8 cellular contexts compared by ENCODE assay signal in the genomic region with DNA sequence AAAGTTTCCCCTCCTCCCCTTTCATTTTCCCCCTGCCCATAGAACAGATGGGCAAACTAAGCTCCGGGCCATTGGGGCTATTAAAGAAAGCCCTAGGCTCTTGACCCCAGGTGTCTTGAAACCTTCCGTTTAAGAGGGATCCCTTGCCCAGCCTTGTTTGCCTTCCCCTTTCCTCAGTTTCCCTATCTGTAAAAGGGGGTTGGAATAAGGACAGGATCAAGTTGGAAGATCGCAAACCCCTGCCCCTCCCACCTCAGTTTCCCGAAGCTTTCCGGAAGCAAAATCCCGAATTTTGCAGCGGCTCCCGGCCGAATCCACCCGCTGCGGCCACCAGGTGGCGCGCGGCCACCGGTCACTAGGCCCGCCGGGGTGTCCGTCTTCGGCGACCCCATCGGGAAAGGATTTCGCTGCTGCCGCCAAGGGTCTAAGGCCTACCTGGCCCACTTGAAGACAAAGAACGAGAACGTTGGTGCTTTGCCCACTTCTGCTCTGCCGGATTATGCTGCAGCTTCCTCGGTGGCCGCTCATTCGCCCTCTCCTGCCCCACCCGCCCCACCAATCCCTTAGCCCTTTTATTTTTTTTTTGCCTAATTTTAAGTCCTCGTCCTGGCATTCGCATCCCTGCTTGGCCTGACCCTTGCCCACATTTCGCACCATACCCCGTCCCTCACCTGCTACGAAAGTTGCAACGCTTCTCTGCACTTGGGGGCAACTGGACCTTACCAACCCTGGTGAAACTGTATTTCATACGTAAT. TPM values are rescaled to one million over a fixed set of nuclear protein-coding genes. Genes with fewer than 3 reads are reported as not detected.
DNase-seq lines count a peak whose midpoint lies in the region; ATAC-seq lines count a peak whose summit lies in the region.

No MANE protein-coding gene starts in this region.

- H3K36me3 ChIP-seq in mesodermal cell (ENCODE audit: control insufficient read depth, insufficient read depth, low read length), result no peaks in the 10 kb centered on the region

- H3K4me1 Mint-ChIP-seq in activated CD4-positive, alpha-beta memory T cell treated with anti-CD3 and anti-CD28 coated beads, Interleukin-2, amount 10 ng/mL, durations not matched to agents 7 days and 5 days, result peaks cover 50% of the 10 kb centered on the region

- no peaks in the 10 kb centered on the region for H3K9me3 ChIP-seq in mesodermal cell (ENCODE audit: control insufficient read depth, low read length)

- peak; percentile 67 for DNase-seq in activated CD4-positive, CD25-positive, alpha-beta regulatory T cell treated with anti-CD3 and anti-CD28 coated beads, Interleukin-2, amount 50 U/mL, for 72 hours
- peak; percentile 36 for DNase-seq in NCI-H1694 treated with DMSO at 0.1 percent for 48 hours (lab: John Stamatoyannopoulos, UW)
- peak; percentile 42 for DNase-seq in activated CD4-positive, alpha-beta memory T cell treated with anti-CD3 and anti-CD28 coated beads, Interleukin-2, amount 10 ng/mL, durations not matched to agents 7 days and 5 days
- DNase-seq in epithelial cell of prostate (ENCODE audit: low read depth, low spot score), result no peak
- DNase-seq in stromal cell of bone marrow (ENCODE audit: low read depth), result peak; percentile 45

- H3K27ac ChIP-seq in epithelial cell of prostate (peak overlapping the region; percentile 54), mesodermal cell (ENCODE audit: low read depth, low read length, severe bottlenecking) (peak overlapping the region; percentile 98)

- peak overlapping the region; percentile 80 for H3K4me3 ChIP-seq in mesodermal cell (ENCODE audit: extremely low read depth, insufficient read depth, low read length, poor library complexity, severe bottlenecking)

- peaks cover 24% of the 10 kb centered on the region for H3K4me1 ChIP-seq in mesodermal cell (ENCODE audit: control insufficient read depth, insufficient read depth, low read length, poor library complexity, severe bottlenecking)

- peaks cover 54% of the 10 kb centered on the region for H3K27me3 Mint-ChIP-seq in activated CD4-positive, alpha-beta memory T cell treated with anti-CD3 and anti-CD28 coated beads, Interleukin-2, amount 10 ng/mL, durations not matched to agents 7 days and 5 days

- H3K9me3 Mint-ChIP-seq in activated CD4-positive, alpha-beta memory T cell treated with anti-CD3 and anti-CD28 coated beads, Interleukin-2, amount 10 ng/mL, durations not matched to agents 7 days and 5 days, result no peaks in the 10 kb centered on the region

- no peak for ATAC-seq in activated CD4-positive, CD25-positive, alpha-beta regulatory T cell treated with anti-CD3 and anti-CD28 coated beads, Interleukin-2, amount 50 U/mL, for 24 hours
- no peak for ATAC-seq in GM21381 (IDR thresholded peaks at IDR 0.05; ENCODE audit: unreplicated experiment)

- H3K27ac Mint-ChIP-seq in activated CD4-positive, alpha-beta memory T cell treated with anti-CD3 and anti-CD28 coated beads, Interleukin-2, amount 10 ng/mL, durations not matched to agents 7 days and 5 days, result peak overlapping the region; percentile 28

- H3K36me3 Mint-ChIP-seq in activated CD4-positive, alpha-beta memory T cell treated with anti-CD3 and anti-CD28 coated beads, Interleukin-2, amount 10 ng/mL, durations not matched to agents 7 days and 5 days (ENCODE audit: low read depth), result no peaks in the 10 kb centered on the region

- H3K4me3 Mint-ChIP-seq in activated CD4-positive, alpha-beta memory T cell treated with anti-CD3 and anti-CD28 coated beads, Interleukin-2, amount 10 ng/mL, durations not matched to agents 7 days and 5 days, result peak overlapping the region; percentile 81

- CTCF ChIA-PET in activated CD4-positive, alpha-beta memory T cell treated with anti-CD3 and anti-CD28 coated beads, Interleukin-2, amount 10 ng/mL, durations not matched to agents 7 days and 5 days (lab: Charles Lee), result interaction anchor here (0.8 to 10.1 kb wide), 13 partner anchors 9 to 372 kb away, joined by 3 to 264 read pairs (median 5); a partner anchor contains a TSS

- 20 to 28% methylated on average over 33 to 35 of the region's 37 CpGs for WGBS in mesodermal cell (ENCODE audit: insufficient coverage in 2 of 2), 2 experiments

- POLR2A ChIA-PET in activated CD4-positive, alpha-beta memory T cell treated with anti-CD3 and anti-CD28 coated beads, Interleukin-2, amount 10 ng/mL, durations not matched to agents 7 days and 5 days (lab: Charles Lee), result interaction anchor here (1.1 to 8.1 kb wide), 4 partner anchors 83 to 98 kb away, joined by 4 to 66 read pairs (median 20); a partner anchor contains a TSS

RNA-seq across cellular contexts. Expression of a gene that starts 0.9 kb away (rescaled TPM):
- total RNA-seq in activated CD4-positive, alpha-beta memory T cell treated with anti-CD3 and anti-CD28 coated beads, Interleukin-2, amount 10 ng/mL, durations not matched to agents 7 days and 5 days, result under 1 TPM; 0.28 to 0.76 TPM
- polyA plus RNA-seq in mesodermal cell (2013, experiment 1 of 2), result 30.6 TPM
- polyA plus RNA-seq in mesodermal cell (2013, experiment 2 of 2), result 26.5 TPM

RNA-seq across cellular contexts. Expression of a gene that starts 4.9 kb away (rescaled TPM):
- total RNA-seq in activated CD4-positive, alpha-beta memory T cell treated with anti-CD3 and anti-CD28 coated beads, Interleukin-2, amount 10 ng/mL, durations not matched to agents 7 days and 5 days, result not detected
- 13.0 TPM for polyA plus RNA-seq in mesodermal cell (2013, experiment 1 of 2)
- polyA plus RNA-seq in mesodermal cell (2013, experiment 2 of 2), result 12.8 TPM
